In genomic region chr3:4986175-4986610, GRCh38 we compare ENCODE assay signal across 9 cellular contexts. TPM values are rescaled to one million over a fixed set of nuclear protein-coding genes. Genes with fewer than 3 reads are reported as not detected.
DNase-seq lines count a peak whose midpoint lies in the region; ATAC-seq and TF ChIP-seq lines count a peak whose summit lies in the region.
"Had no signal": no experiment of that assay in that cellular context is flagged by ENCODE, and none has a peak within 500 bp of the region (broad histone marks: within the 10 kb centered on the region; RNA-seq: fewer than 3 reads in every experiment).

No MANE protein-coding gene starts in this region.

- H3K4me1 ChIP-seq in adrenal gland (replicated peaks in 1 of 2) (peaks cover 46 to 64% of the 10 kb centered on the region in 2 donors), testis (peaks cover 54% of the 10 kb centered on the region)

- no peaks in the 10 kb centered on the region for H3K27me3 ChIP-seq in adrenal gland
- H3K27me3 ChIP-seq in testis = no peaks in the 10 kb centered on the region

- H3K36me3 ChIP-seq in adrenal gland (replicated peaks in 1 of 2) (peaks cover 0 to 28% of the 10 kb centered on the region in 2 donors), testis (ENCODE audit: low read depth, missing control alignments) (no peaks in the 10 kb centered on the region)

- no peak for TF ChIP-seq POLR2A in adrenal gland (IDR thresholded peaks at IDR 0.05)
- no peak for TF ChIP-seq POLR2A in testis (IDR thresholded peaks at IDR 0.05)

- TF ChIP-seq CTCF in adrenal gland (IDR thresholded peaks at IDR 0.05) (no peak), testis (IDR thresholded peaks at IDR 0.05) (no peak)

- H3K4me3 ChIP-seq in adrenal gland (peak overlapping the region in 2 of 4 donors; percentile 24 to 49), testis (peak overlapping the region in 1 of 2 donors; percentile 62)

- H3K9me3 ChIP-seq in adrenal gland (replicated peaks in 1 of 3) = no peaks in the 10 kb centered on the region
- no peaks in the 10 kb centered on the region for H3K9me3 ChIP-seq in testis

- intact Hi-C loops in adrenal gland (cut with DNase I) (no loop called here), left colon (cut with DNase I, micrococcal nuclease) (loop anchor here in 1 of 2 donors (5.0 kb wide), 1 partner anchor 264 kb away; no protein-coding TSS in a partner anchor), testis (cut with DNase I; ENCODE audit: low total_unique reads) (loop anchor here (10.0 kb wide), 1 partner anchor 261 kb away; no protein-coding TSS in a partner anchor)

- 62 to 81% (median 66%) methylated on average over 5 of the region's 5 CpGs for WGBS in adrenal gland, 4 donors
- WGBS in testis, 2 donors = 47 to 64% methylated on average over 5 of the region's 5 CpGs

- DNase-seq in SIG-M5 treated with dmso at 0.1 percent for 504 hours (lab: John Stamatoyannopoulos, UW; ENCODE audit: unreplicated experiment) (peak; percentile 67), SIG-M5 (lab: John Stamatoyannopoulos, UW) (no peak), adrenal gland (peak in 2 of 7 donors; percentile 33 to 44), left colon (no peak), testis (no peak), middle frontal gyrus (ENCODE audit: extremely low spot score, low spot score) (no peak)
- no peak for DNase-seq in effector CD4-positive, alpha-beta T cell
- DNase-seq: NCI-H187 treated with DMSO at 0.1 percent for 48 hours had no signal

- H3K27ac ChIP-seq in adrenal gland (peak overlapping the region; percentile 86 to 99 (median 97)), testis (peak overlapping the region; percentile 76 to 89)

- peak; percentile 11 for ATAC-seq in left colon
- no peak for ATAC-seq in HG02610 (IDR thresholded peaks at IDR 0.05; ENCODE audit: unreplicated experiment)

RNA-seq across cellular contexts. Expression of gene BHLHE40, which starts 7.0 kb away (rescaled TPM):
- total RNA-seq in adrenal gland = 100 to 1,000 TPM in 4 of 8 donors, 10 to 100 TPM in 4; 57.2 to 224 (median 118) TPM
- 10 to 100 TPM; 19.1 to 50.2 (median 49.8) TPM for polyA plus RNA-seq in adrenal gland
- total RNA-seq in left colon = 10 to 100 TPM; 40.8 to 74.0 TPM
- total RNA-seq in testis = 10 to 100 TPM; 28.7 to 40.6 TPM
- polyA plus RNA-seq in testis (ENCODE audit: insufficient read depth, low read depth, low replicate concordance) = 26.2 TPM
